11 cellular contexts compared by ENCODE assay signal in the genomic region with DNA sequence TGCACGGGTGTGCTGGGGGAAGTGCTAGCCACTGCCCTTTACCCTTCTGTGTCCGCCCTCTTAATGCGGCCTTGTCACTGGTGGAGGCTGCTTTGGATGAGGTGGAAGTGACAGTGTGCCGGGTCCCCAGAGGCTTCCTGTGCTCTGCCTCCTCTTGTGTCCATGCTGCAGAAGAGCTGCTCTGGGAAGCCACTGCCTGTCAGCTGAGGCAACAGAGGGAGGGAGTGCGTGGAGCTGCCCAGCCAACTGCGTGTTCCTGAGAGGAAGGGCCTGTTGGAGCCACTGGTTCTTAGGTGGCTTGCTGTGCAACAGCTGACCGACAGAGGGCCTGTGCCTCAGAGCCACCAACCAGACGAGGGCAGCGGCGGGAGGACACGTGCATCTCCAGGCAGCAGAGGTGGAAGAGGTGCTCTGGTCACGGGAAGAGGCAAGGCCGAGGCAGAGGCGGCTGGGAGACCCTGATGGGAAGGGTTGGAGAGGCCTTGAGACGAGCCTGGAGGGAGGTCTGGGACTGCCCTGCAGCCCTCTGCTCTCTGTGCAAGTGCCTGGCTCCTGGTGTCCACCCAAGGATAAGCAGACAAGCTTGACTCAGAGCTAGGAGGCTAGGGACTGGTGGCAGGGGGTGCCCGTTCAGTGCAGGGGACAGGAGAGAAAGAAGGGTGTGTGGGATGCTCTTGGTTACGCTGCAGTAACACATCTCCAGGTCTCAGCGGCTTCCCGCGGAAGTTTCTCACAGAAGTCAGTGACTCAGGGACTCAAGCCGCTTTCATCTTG. TPM values are rescaled to one million over a fixed set of nuclear protein-coding genes. Genes with fewer than 3 reads are reported as not detected.
DNase-seq lines count a peak whose midpoint lies in the region; ATAC-seq, FAIRE-seq and TF ChIP-seq lines count a peak whose summit lies in the region.
"Had no signal": no experiment of that assay in that cellular context is flagged by ENCODE, and none has a peak within 500 bp of the region (broad histone marks: within the 10 kb centered on the region; RNA-seq: fewer than 3 reads in every experiment).

No MANE protein-coding gene starts in this region.

- peak; percentile 64 for ATAC-seq in Panc1
- peak; percentile 75 for ATAC-seq in HepG2
- ATAC-seq in activated CD4-positive, alpha-beta T cell treated with anti-CD3 and anti-CD28 coated beads for 36 hours = no peak
- no peak for ATAC-seq in mucosa of descending colon

- peaks cover 18% of the 10 kb centered on the region for H3K27me3 Mint-ChIP-seq in activated CD4-positive, alpha-beta T cell treated with anti-CD3 and anti-CD28 coated beads for 36 hours
- H3K27me3 Mint-ChIP-seq: activated B cell treated with CpG ODN at 0.5 μM for 24 hours had no signal

- H3K4me3 ChIP-seq in Panc1 (ENCODE audit: low read depth in 2 of 2, low read length in 2 of 2) = no peak overlapping the region
- no peak overlapping the region for H3K4me3 ChIP-seq in colonic mucosa
- H3K4me3 ChIP-seq in HepG2 (replicated peaks in 1 of 3; ENCODE audit: insufficient read depth in 1 of 3, low read depth in 2 of 3, low read length in 3 of 3) = peak overlapping the region; percentile 2 to 61 (median 11); a peak in 3 of 6 replicates
- no peak overlapping the region for H3K4me3 ChIP-seq in subcutaneous abdominal adipose tissue (ENCODE audit: low read depth in 1 of 5, low read length in 5 of 5)
- no peak overlapping the region for H3K4me3 ChIP-seq in mucosa of descending colon

- CTCF ChIA-PET in Panc1 (lab: Charles Lee) = interaction anchor here (0.6 kb wide), 1 partner anchor 128 kb away, joined by 3 read pairs; no protein-coding TSS in a partner anchor
- CTCF ChIA-PET in HepG2 (lab: Yijun Ruan, JAX; ENCODE audit: low intra/inter-chr PET ratio, low total read pairs) = interaction anchor here (0.6 to 3.1 kb wide), 3 partner anchors 20 to 110 kb away, joined by 3 to 21 read pairs (median 9); a partner anchor contains a TSS
- CTCF ChIA-PET in activated CD4-positive, alpha-beta T cell treated with anti-CD3 and anti-CD28 coated beads for 36 hours (lab: Charles Lee) = interaction anchor here (0.5 to 2.8 kb wide), 3 partner anchors 8 to 82 kb away, joined by 3 to 15 read pairs (median 4); no protein-coding TSS in a partner anchor

- TF ChIP-seq EP300 in HepG2 (IDR thresholded peaks at IDR 0.05; ENCODE audit: low read depth in 2 of 2, low read length in 2 of 2) (no peak), HepG2 (CRISPR knock-in tag; IDR thresholded peaks at IDR 0.05; ENCODE audit: borderline replicate concordance) (no peak)

- no peak overlapping the region for H3K27ac Mint-ChIP-seq in activated CD4-positive, alpha-beta T cell treated with anti-CD3 and anti-CD28 coated beads for 36 hours
- H3K27ac Mint-ChIP-seq: activated B cell treated with CpG ODN at 0.5 μM for 24 hours; activated naive CD8-positive, alpha-beta T cell had no signal

- H4K20me1 ChIP-seq in HepG2 (ENCODE audit: insufficient read depth, low read length) = no peaks in the 10 kb centered on the region

- POLR2A ChIA-PET in Panc1 (lab: Charles Lee) (no interaction called here), HepG2 (lab: Yijun Ruan, JAX) (interaction anchor here (0.6 to 2.9 kb wide), 16 partner anchors 10 to 201 kb away, joined by 3 to 42 read pairs (median 7); a partner anchor contains a TSS)
- POLR2A ChIA-PET in activated CD4-positive, alpha-beta T cell treated with anti-CD3 and anti-CD28 coated beads for 36 hours (lab: Charles Lee) = interaction anchor here (0.6 kb wide), 1 partner anchor 30 kb away, joined by 5 read pairs; no protein-coding TSS in a partner anchor

- TF ChIP-seq POLR2A in HepG2 (IDR thresholded peaks at IDR 0.05; ENCODE audit: insufficient read depth in 1 of 2, low read depth in 2 of 2, low read length in 2 of 2) = peak; percentile 46 to 62; a peak in 3 of 4 replicates

- H3K79me2 ChIP-seq in HepG2 (ENCODE audit: insufficient read depth, low read length) = no peaks in the 10 kb centered on the region

- TF ChIP-seq CTCF in Panc1 (IDR thresholded peaks at IDR 0.05) (no peak), colonic mucosa (IDR thresholded peaks at IDR 0.05) (peak; percentile 34), HepG2 (CRISPR knock-in tag; IDR thresholded peaks at IDR 0.05) (peak; percentile 94), mucosa of descending colon (IDR thresholded peaks at IDR 0.05) (no peak)

- H3K27me3 ChIP-seq in Panc1 (ENCODE audit: control insufficient read depth, insufficient read depth, low read length) = no peaks in the 10 kb centered on the region
- no peaks in the 10 kb centered on the region for H3K27me3 ChIP-seq in colonic mucosa
- H3K27me3 ChIP-seq in HepG2 (ENCODE audit: control insufficient read depth in 1 of 2, insufficient read depth in 2 of 2, low read length in 2 of 2) = no peaks in the 10 kb centered on the region
- no peaks in the 10 kb centered on the region for H3K27me3 ChIP-seq in subcutaneous abdominal adipose tissue (ENCODE audit: control insufficient read depth in 5 of 5, insufficient read depth in 4 of 5, low read length in 5 of 5)

- no peak overlapping the region for H2AFZ ChIP-seq in HepG2 (ENCODE audit: low read length)

- peaks cover 4% of the 10 kb centered on the region for H3K4me1 Mint-ChIP-seq in activated CD4-positive, alpha-beta T cell treated with anti-CD3 and anti-CD28 coated beads for 36 hours
- H3K4me1 Mint-ChIP-seq: activated B cell treated with CpG ODN at 0.5 μM for 24 hours had no signal

- peak; percentile 65; the same call in 1 of the 2 replicates for TF ChIP-seq RAD21 in HepG2 (CRISPR knock-in tag; IDR thresholded peaks at IDR 0.05)

- H3K9me3 ChIP-seq in Panc1 (ENCODE audit: control insufficient read depth, insufficient read depth, low read depth, low read length) (no peaks in the 10 kb centered on the region), colonic mucosa (no peaks in the 10 kb centered on the region), HepG2 (ENCODE audit: low read length) (no peaks in the 10 kb centered on the region), subcutaneous abdominal adipose tissue (ENCODE audit: control insufficient read depth in 5 of 5, low read length in 5 of 5) (no peaks in the 10 kb centered on the region), mucosa of descending colon (no peaks in the 10 kb centered on the region)

- H3K36me3 Mint-ChIP-seq in activated CD4-positive, alpha-beta T cell treated with anti-CD3 and anti-CD28 coated beads for 36 hours (ENCODE audit: low read depth) = no peaks in the 10 kb centered on the region

- WGBS in HepG2 (ENCODE audit: low lambda C conversion rate) = 5% methylated on average over 10 of the region's 21 CpGs

- no peak overlapping the region for H3K9ac ChIP-seq in colonic mucosa (ENCODE audit: low read depth in 2 of 2, low read length in 2 of 2)
- peak overlapping the region; percentile 69 for H3K9ac ChIP-seq in HepG2 (ENCODE audit: insufficient read depth, low read depth, low read length)
- H3K9ac ChIP-seq in subcutaneous abdominal adipose tissue (ENCODE audit: low read length in 5 of 5) = peak overlapping the region in 1 of 5 donors; percentile 48

- intact Hi-C loops in Panc1 (cut with micrococcal nuclease; ENCODE audit: unreplicated experiment) (no loop called here), colonic mucosa (cut with DNase I) (no loop called here), HepG2 (cut with micrococcal nuclease; ENCODE audit: unreplicated experiment) (no loop called here), mucosa of descending colon (cut with DNase I, micrococcal nuclease) (no loop called here)
- intact Hi-C loops in activated CD4-positive, alpha-beta T cell treated with anti-CD3 and anti-CD28 coated beads for 36 hours (cut with DNase I, micrococcal nuclease) = loop anchor here in 1 of 2 experiments (5.0 kb wide), 1 partner anchor 75 kb away; no protein-coding TSS in a partner anchor

- in situ Hi-C loops in Panc1 (cut with HindIII; ENCODE audit: low pct_unique_long_range_greater_than_20kb, low sequenced_read_pairs) (no loop called here), HepG2 (cut with HindIII; ENCODE audit: extremely low pct_ligation_motif_present, low pct_unique_long_range_greater_than_20kb) (no loop called here)

- BruUV-seq in Panc1 (replicated peaks; lab: Mats Ljungman, UMichigan) = no TSS peak
- TSS peak; percentile 59 for BruUV-seq in HepG2 (replicated peaks; lab: Mats Ljungman, UMichigan)

- no peak overlapping the region for H3K4me3 Mint-ChIP-seq in activated CD4-positive, alpha-beta T cell treated with anti-CD3 and anti-CD28 coated beads for 36 hours
- H3K4me3 Mint-ChIP-seq: activated B cell treated with CpG ODN at 0.5 μM for 24 hours; activated naive CD8-positive, alpha-beta T cell had no signal

- DNase-seq in Panc1 (ENCODE audit: low read depth, low spot score) = no peak
- no peak for DNase-seq in colonic mucosa
- peak; percentile 68 for DNase-seq in HepG2 (ENCODE audit: low spot score)
- no peak for DNase-seq in NCI-H82 (lab: John Stamatoyannopoulos, UW)
- DNase-seq in activated CD4-positive, alpha-beta T cell treated with anti-CD3 and anti-CD28 coated beads for 36 hours = no peak
- DNase-seq in T-helper 9 cell = no peak
- no peak for DNase-seq in mucosa of descending colon

- H3K4me1 ChIP-seq in Panc1 (ENCODE audit: control insufficient read depth, insufficient read depth, low read length) (no peaks in the 10 kb centered on the region), colonic mucosa (no peaks in the 10 kb centered on the region), HepG2 (ENCODE audit: insufficient read depth, low read length) (peaks cover 35% of the 10 kb centered on the region), subcutaneous abdominal adipose tissue (ENCODE audit: control insufficient read depth in 5 of 5, insufficient read depth in 5 of 5, low read length in 5 of 5) (peaks cover 7 to 55% (median 33%) of the 10 kb centered on the region in 5 donors), mucosa of descending colon (ENCODE audit: low read depth) (no peaks in the 10 kb centered on the region)

- no peaks in the 10 kb centered on the region for H3K9me3 Mint-ChIP-seq in activated CD4-positive, alpha-beta T cell treated with anti-CD3 and anti-CD28 coated beads for 36 hours (ENCODE audit: low read depth)
- H3K9me3 Mint-ChIP-seq: activated B cell treated with CpG ODN at 0.5 μM for 24 hours had no signal

- H3K36me3 ChIP-seq in Panc1 (ENCODE audit: control insufficient read depth, insufficient read depth, low read length) = no peaks in the 10 kb centered on the region
- H3K36me3 ChIP-seq in colonic mucosa = no peaks in the 10 kb centered on the region
- no peaks in the 10 kb centered on the region; a peak in 1 of 5 replicates for H3K36me3 ChIP-seq in HepG2 (replicated peaks in 1 of 2; ENCODE audit: control insufficient read depth in 1 of 2, insufficient read depth in 2 of 2, low read length in 2 of 2)
- H3K36me3 ChIP-seq in subcutaneous abdominal adipose tissue (ENCODE audit: control insufficient read depth in 5 of 5, insufficient read depth in 5 of 5, low read length in 5 of 5) = peaks cover 0 to 24% (median 15%) of the 10 kb centered on the region in 5 donors
- H3K36me3 ChIP-seq in mucosa of descending colon (ENCODE audit: low read depth) = no peaks in the 10 kb centered on the region

- FAIRE-seq in HepG2 (lab: Jason Lieb, UNC) = peak; percentile 71
- FAIRE-seq: frontal cortex had no signal

- H3K27ac ChIP-seq in Panc1 (ENCODE audit: low read length) = no peak overlapping the region
- no peak overlapping the region for H3K27ac ChIP-seq in colonic mucosa
- peak overlapping the region; percentile 94 for H3K27ac ChIP-seq in HepG2 (ENCODE audit: extremely low read length, insufficient read depth, low read length)
- peak overlapping the region; percentile 41 for H3K27ac ChIP-seq in subcutaneous abdominal adipose tissue (ENCODE audit: low read depth, low read length)

- H3K4me2 ChIP-seq in HepG2 (ENCODE audit: low read depth, low read length) = peak overlapping the region; percentile 78

RNA-seq across cellular contexts. Expression of a gene that starts 25.4 kb away (rescaled TPM):
- total RNA-seq in Panc1 (2021; ENCODE audit: unreplicated experiment) (19.1 TPM), colonic mucosa (10 to 100 TPM in 1 of 2 donors, 1 to 10 TPM in 1; 5.6 to 11.9 TPM), HepG2 (2016; rRNA removed; fragmentation: Illumina TruSeq; extraction: Trizol) (26.2 and 27.7 TPM in 2 replicates), mucosa of descending colon (10 to 100 TPM in 2 of 3 donors, 1 to 10 TPM in 1; 5.1 to 11.8 (median 10.7) TPM)
- polyA plus RNA-seq in Panc1 (2012; ENCODE audit: insufficient read length) = 30.5 TPM
- 7.2 and 9.1 TPM in 2 replicates for total RNA-seq in HepG2 (2016; cell fraction: cytosol; rRNA removed; fragmentation: Illumina TruSeq; extraction: Trizol; ENCODE audit: low read depth)
- total RNA-seq in HepG2 (2016; cell fraction: insoluble cytoplasmic fraction; rRNA removed; fragmentation: Illumina TruSeq; extraction: Trizol) = 28.5 TPM in 2 replicates
- total RNA-seq in HepG2 (2016; cell fraction: membrane; rRNA removed; fragmentation: Illumina TruSeq; extraction: Trizol) = 9.6 and 12.5 TPM in 2 replicates
- 16.8 and 19.2 TPM in 2 replicates for total RNA-seq in HepG2 (2016; cell fraction: nucleus; rRNA removed; fragmentation: Illumina TruSeq; extraction: Trizol)
- polyA plus RNA-seq in HepG2 (2011; rRNA removed) = 28.7 and 31.1 TPM in 2 replicates
- 19.7 and 34.3 TPM in 2 replicates for polyA plus RNA-seq in HepG2 (2011; cell fraction: cytosol; rRNA removed)
- polyA plus RNA-seq in HepG2 (2011; cell fraction: nucleus; rRNA removed) = 46.3 and 48.7 TPM in 2 replicates
- polyA plus RNA-seq in HepG2 (2012) = 11.8 and 12.8 TPM in 2 replicates
- polyA plus RNA-seq in HepG2 (2016; cell fraction: cytosol; fragmentation: Illumina TruSeq; extraction: Trizol; ENCODE audit: low read depth) = 6.7 and 10.3 TPM in 2 replicates
- 27.9 and 32.0 TPM in 2 replicates for polyA plus RNA-seq in HepG2 (2016; cell fraction: insoluble cytoplasmic fraction; fragmentation: Illumina TruSeq; extraction: Trizol; ENCODE audit: low read depth)
- polyA plus RNA-seq in HepG2 (2016; cell fraction: membrane; fragmentation: Illumina TruSeq; extraction: Trizol; ENCODE audit: low read depth) = 6.2 and 7.2 TPM in 2 replicates
- 31.9 and 36.2 TPM in 2 replicates for polyA plus RNA-seq in HepG2 (2016; cell fraction: nucleus; fragmentation: Illumina TruSeq; extraction: Trizol; ENCODE audit: insufficient read depth, low read depth)
- 24.4 and 68.8 TPM in 2 replicates for polyA minus RNA-seq in HepG2 (2011; rRNA and poly(A)+ RNA removed; ENCODE audit: low replicate concordance)
- polyA minus RNA-seq in HepG2 (2011; cell fraction: cytosol; rRNA and poly(A)+ RNA removed) = 7.4 and 11.4 TPM in 2 replicates
- 19.1 and 22.0 TPM in 2 replicates for polyA minus RNA-seq in HepG2 (2011; cell fraction: nucleus; rRNA and poly(A)+ RNA removed)
- 1 to 10 TPM; 7.4 to 7.8 TPM for total RNA-seq in activated CD4-positive, alpha-beta T cell treated with anti-CD3 and anti-CD28 coated beads for 36 hours

RNA-seq across cellular contexts. Expression of a gene that starts 41.2 kb away (rescaled TPM):
- total RNA-seq in Panc1 (2021; ENCODE audit: unreplicated experiment) (28.9 TPM), colonic mucosa (10 to 100 TPM; 36.6 to 37.9 TPM), HepG2 (2016; rRNA removed; fragmentation: Illumina TruSeq; extraction: Trizol) (2.9 and 3.7 TPM in 2 replicates), mucosa of descending colon (10 to 100 TPM; 36.9 to 48.6 (median 47.5) TPM)
- 21.5 TPM for polyA plus RNA-seq in Panc1 (2012; ENCODE audit: insufficient read length)
- 2.7 and 3.5 TPM in 2 replicates for total RNA-seq in HepG2 (2016; cell fraction: cytosol; rRNA removed; fragmentation: Illumina TruSeq; extraction: Trizol; ENCODE audit: low read depth)
- total RNA-seq in HepG2 (2016; cell fraction: insoluble cytoplasmic fraction; rRNA removed; fragmentation: Illumina TruSeq; extraction: Trizol) = 3.5 and 4.6 TPM in 2 replicates
- total RNA-seq in HepG2 (2016; cell fraction: membrane; rRNA removed; fragmentation: Illumina TruSeq; extraction: Trizol) = 4.4 and 4.5 TPM in 2 replicates
- total RNA-seq in HepG2 (2016; cell fraction: nucleus; rRNA removed; fragmentation: Illumina TruSeq; extraction: Trizol) = 5.1 and 5.6 TPM in 2 replicates
- polyA plus RNA-seq in HepG2 (2011; rRNA removed) = 5.9 and 6.4 TPM in 2 replicates
- polyA plus RNA-seq in HepG2 (2011; cell fraction: cytosol; rRNA removed) = 2.6 TPM in 2 replicates
- 15.5 and 19.3 TPM in 2 replicates for polyA plus RNA-seq in HepG2 (2011; cell fraction: nucleus; rRNA removed)
- polyA plus RNA-seq in HepG2 (2012) = 4.7 and 7.2 TPM in 2 replicates
- polyA plus RNA-seq in HepG2 (2016; cell fraction: cytosol; fragmentation: Illumina TruSeq; extraction: Trizol; ENCODE audit: low read depth) = 2.3 and 3.1 TPM in 2 replicates
- 5.8 and 8.5 TPM in 2 replicates for polyA plus RNA-seq in HepG2 (2016; cell fraction: insoluble cytoplasmic fraction; fragmentation: Illumina TruSeq; extraction: Trizol; ENCODE audit: low read depth)
- polyA plus RNA-seq in HepG2 (2016; cell fraction: membrane; fragmentation: Illumina TruSeq; extraction: Trizol; ENCODE audit: low read depth) = 4.2 TPM in 2 replicates
- 12.9 and 19.5 TPM in 2 replicates for polyA plus RNA-seq in HepG2 (2016; cell fraction: nucleus; fragmentation: Illumina TruSeq; extraction: Trizol; ENCODE audit: insufficient read depth, low read depth)
- 23.8 and 23.9 TPM in 2 replicates for polyA minus RNA-seq in HepG2 (2011; rRNA and poly(A)+ RNA removed; ENCODE audit: low replicate concordance)
- polyA minus RNA-seq in HepG2 (2011; cell fraction: cytosol; rRNA and poly(A)+ RNA removed) = 4.7 and 7.5 TPM in 2 replicates
- 20.3 and 20.4 TPM in 2 replicates for polyA minus RNA-seq in HepG2 (2011; cell fraction: nucleus; rRNA and poly(A)+ RNA removed)
- 10 to 100 TPM; 19.0 to 20.8 TPM for total RNA-seq in activated CD4-positive, alpha-beta T cell treated with anti-CD3 and anti-CD28 coated beads for 36 hours

RNA-seq across cellular contexts. Expression of a gene that starts 49.9 kb away (rescaled TPM):
- total RNA-seq in Panc1 (2021; ENCODE audit: unreplicated experiment) (0.92 TPM), colonic mucosa (10 to 100 TPM; 22.2 to 56.0 TPM), HepG2 (2016; rRNA removed; fragmentation: Illumina TruSeq; extraction: Trizol) (not detected in 2 replicates), mucosa of descending colon (100 to 1,000 TPM in 1 of 3 donors, 10 to 100 TPM in 2; 19.0 to 127 (median 44.2) TPM)
- polyA plus RNA-seq in Panc1 (2012; ENCODE audit: insufficient read length) = 0.75 TPM
- not detected in 2 replicates for total RNA-seq in HepG2 (2016; cell fraction: cytosol; rRNA removed; fragmentation: Illumina TruSeq; extraction: Trizol; ENCODE audit: low read depth)
- total RNA-seq in HepG2 (2016; cell fraction: insoluble cytoplasmic fraction; rRNA removed; fragmentation: Illumina TruSeq; extraction: Trizol) = 0.13 TPM in 1 of 2 replicates, not detected in the other
- total RNA-seq in HepG2 (2016; cell fraction: membrane; rRNA removed; fragmentation: Illumina TruSeq; extraction: Trizol) = not detected in 2 replicates
- not detected in 2 replicates for total RNA-seq in HepG2 (2016; cell fraction: nucleus; rRNA removed; fragmentation: Illumina TruSeq; extraction: Trizol)
- 0.08 and 0.59 TPM in 2 replicates for polyA plus RNA-seq in HepG2 (2011; rRNA removed)
- 0.16 and 0.23 TPM in 2 replicates for polyA plus RNA-seq in HepG2 (2011; cell fraction: cytosol; rRNA removed)
- polyA plus RNA-seq in HepG2 (2011; cell fraction: nucleus; rRNA removed) = 0.23 and 0.88 TPM in 2 replicates
- 0.27 and 0.75 TPM in 2 replicates for polyA plus RNA-seq in HepG2 (2012)
- not detected in 2 replicates for polyA plus RNA-seq in HepG2 (2016; cell fraction: cytosol; fragmentation: Illumina TruSeq; extraction: Trizol; ENCODE audit: low read depth)
- polyA plus RNA-seq in HepG2 (2016; cell fraction: insoluble cytoplasmic fraction; fragmentation: Illumina TruSeq; extraction: Trizol; ENCODE audit: low read depth) = not detected in 2 replicates
- polyA plus RNA-seq in HepG2 (2016; cell fraction: membrane; fragmentation: Illumina TruSeq; extraction: Trizol; ENCODE audit: low read depth) = not detected in 2 replicates
- not detected in 2 replicates for polyA plus RNA-seq in HepG2 (2016; cell fraction: nucleus; fragmentation: Illumina TruSeq; extraction: Trizol; ENCODE audit: insufficient read depth, low read depth)
- polyA minus RNA-seq in HepG2 (2011; rRNA and poly(A)+ RNA removed; ENCODE audit: low replicate concordance) = 0.12 TPM in 1 of 2 replicates, not detected in the other
- 0.69 TPM in 1 of 2 replicates, not detected in the other for polyA minus RNA-seq in HepG2 (2011; cell fraction: cytosol; rRNA and poly(A)+ RNA removed)
- polyA minus RNA-seq in HepG2 (2011; cell fraction: nucleus; rRNA and poly(A)+ RNA removed) = not detected in 2 replicates
- not detected for total RNA-seq in activated CD4-positive, alpha-beta T cell treated with anti-CD3 and anti-CD28 coated beads for 36 hours
- total RNA-seq: activated B cell treated with CpG ODN at 0.5 μM for 24 hours had no signal

Comparison
In these comparisons a context has a peak if more than half of its experiments do, and no peak if none do; other contexts are left out.
1. ATAC-seq: peak in Panc1 (single experiment) and HepG2 (single experiment); none in activated CD4-positive, alpha-beta T cell treated with anti-CD3 and anti-CD28 coated beads for 36 hours (single experiment) and mucosa of descending colon (single experiment).
2. H3K27ac ChIP-seq: peak in HepG2 (single experiment) and subcutaneous abdominal adipose tissue (single experiment); none in Panc1 (single experiment) and colonic mucosa (single experiment).
3. H3K4me3 ChIP-seq: peak in HepG2 (3 of 3); none in Panc1 (0 of 2), colonic mucosa (single experiment), subcutaneous abdominal adipose tissue (0 of 5) and mucosa of descending colon (single experiment).
4. CTCF ChIP-seq: peak in colonic mucosa (single experiment) and HepG2 (single experiment); none in Panc1 (single experiment) and mucosa of descending colon (single experiment).
5. RNA of a gene that starts 49.9 kb away (total RNA-seq): 22.2 to 56.0 TPM in colonic mucosa and 19.0 to 127 TPM in mucosa of descending colon; 0.92 TPM in Panc1 (single experiment), 0.13 TPM in HepG2 and not detected in activated CD4-positive, alpha-beta T cell treated with anti-CD3 and anti-CD28 coated beads for 36 hours; every median in the first group is over 10 times any median in the second.